Comparison of ENCODE assay signal across 23 cellular contexts in genomic region chr22:23818541-23818940, GRCh38. TPM values are rescaled to one million over a fixed set of nuclear protein-coding genes. Genes with fewer than 3 reads are reported as not detected.
"Had no signal": no experiment of that assay in that cellular context is flagged by ENCODE, and none has a peak within 500 bp of the region (broad histone marks: within the 10 kb centered on the region; RNA-seq: fewer than 3 reads in every experiment).

No MANE protein-coding gene starts in this region.

- H3K27ac ChIP-seq: esophagus muscularis mucosa, foreskin keratinocyte, left lung, lower lobe of right lung, thoracic aorta had no signal

- H3K4me1 Mint-ChIP-seq: endodermal cell had no signal

- DNase-seq: activated CD4-positive, alpha-beta T cell treated with anti-CD3 and anti-CD28 coated beads for 48 hours; activated CD8-positive, alpha-beta memory T cell treated with anti-CD3 and anti-CD28 coated beads, Interleukin-2, amount 50 U/mL, for 4 hours; activated effector memory CD4-positive, alpha-beta T cell treated with anti-CD3 and anti-CD28 coated beads, Interleukin-2, amount 50 U/mL, for 16 hours; activated naive CD4-positive, alpha-beta T cell treated with anti-CD3 and anti-CD28 coated beads for 36 hours; activated naive CD8-positive, alpha-beta T cell treated with anti-CD3 and anti-CD28 coated beads, Interleukin-2, amount 50 U/mL, for 24 hours; activated T-cell treated with anti-CD3 and anti-CD28 coated beads, Interleukin-2, amount 50 U/mL, for 1 hour; amygdala; caudate nucleus; endodermal cell; foreskin keratinocyte; heart left ventricle; hypothalamus; mesendoderm; SK-N-SH; stimulated activated CD4-positive, alpha-beta T cell treated with anti-CD3 and anti-CD28 coated beads, Interleukin-2, amount 100 ng/mL, for 48 hours had no signal

- H3K9me3 Mint-ChIP-seq: activated naive CD4-positive, alpha-beta T cell treated with anti-CD3 and anti-CD28 coated beads for 36 hours; activated naive CD8-positive, alpha-beta T cell treated with anti-CD3 and anti-CD28 coated beads, Interleukin-2, amount 50 U/mL, for 24 hours; activated T-helper 1 cell treated with anti-CD3 and anti-CD28 coated beads, Interleukin-12 subunit alpha, Interleukin-12 subunit beta, Interleukin-2, Interleukin-4 antibody, amounts not matched to agents 30 ng/mL and 10 ng/mL and 1 ng/mL, durations not matched to agents 14 hours and 24 hours and 36 hours; endodermal cell; natural killer cell treated with Interleukin-12 subunit alpha and Interleukin-12 subunit beta and Interleukin-15 and Interleukin-18, amount 100 ng/mL, for 72 hours; stimulated activated naive CD8-positive, alpha-beta T cell treated with anti-CD3 and anti-CD28 coated beads, Interleukin-15, Interleukin-2, amounts not matched to agents 100 ng/mL and 50 ng/mL, for 24 hours had no signal

- ATAC-seq: activated naive CD8-positive, alpha-beta T cell treated with anti-CD3 and anti-CD28 coated beads, Interleukin-2, amount 50 U/mL, for 24 hours; foreskin keratinocyte; heart left ventricle; left lung; lower lobe of right lung; natural killer cell treated with Interleukin-12 subunit alpha and Interleukin-12 subunit beta and Interleukin-15 and Interleukin-18, amount 100 ng/mL, for 72 hours; right cardiac atrium had no signal

- H3K27ac Mint-ChIP-seq: activated naive CD4-positive, alpha-beta T cell treated with anti-CD3 and anti-CD28 coated beads for 36 hours; activated naive CD8-positive, alpha-beta T cell treated with anti-CD3 and anti-CD28 coated beads, Interleukin-2, amount 50 U/mL, for 24 hours; activated T-helper 1 cell treated with anti-CD3 and anti-CD28 coated beads, Interleukin-12 subunit alpha, Interleukin-12 subunit beta, Interleukin-2, Interleukin-4 antibody, amounts not matched to agents 30 ng/mL and 10 ng/mL and 1 ng/mL, durations not matched to agents 14 hours and 24 hours and 36 hours; endodermal cell; natural killer cell treated with Interleukin-12 subunit alpha and Interleukin-12 subunit beta and Interleukin-15 and Interleukin-18, amount 100 ng/mL, for 72 hours; stimulated activated naive CD8-positive, alpha-beta T cell treated with anti-CD3 and anti-CD28 coated beads, Interleukin-15, Interleukin-2, amounts not matched to agents 100 ng/mL and 50 ng/mL, for 24 hours had no signal

- H3K27me3 Mint-ChIP-seq: activated naive CD8-positive, alpha-beta T cell treated with anti-CD3 and anti-CD28 coated beads, Interleukin-2, amount 50 U/mL, for 24 hours; natural killer cell treated with Interleukin-12 subunit alpha and Interleukin-12 subunit beta and Interleukin-15 and Interleukin-18, amount 100 ng/mL, for 72 hours; stimulated activated naive CD8-positive, alpha-beta T cell treated with anti-CD3 and anti-CD28 coated beads, Interleukin-15, Interleukin-2, amounts not matched to agents 100 ng/mL and 50 ng/mL, for 24 hours had no signal

- H3K4me3 Mint-ChIP-seq: activated naive CD4-positive, alpha-beta T cell treated with anti-CD3 and anti-CD28 coated beads for 36 hours; activated naive CD8-positive, alpha-beta T cell treated with anti-CD3 and anti-CD28 coated beads, Interleukin-2, amount 50 U/mL, for 24 hours; activated T-helper 1 cell treated with anti-CD3 and anti-CD28 coated beads, Interleukin-12 subunit alpha, Interleukin-12 subunit beta, Interleukin-2, Interleukin-4 antibody, amounts not matched to agents 30 ng/mL and 10 ng/mL and 1 ng/mL, durations not matched to agents 14 hours and 24 hours and 36 hours; endodermal cell; natural killer cell treated with Interleukin-12 subunit alpha and Interleukin-12 subunit beta and Interleukin-15 and Interleukin-18, amount 100 ng/mL, for 72 hours; stimulated activated naive CD8-positive, alpha-beta T cell treated with anti-CD3 and anti-CD28 coated beads, Interleukin-15, Interleukin-2, amounts not matched to agents 100 ng/mL and 50 ng/mL, for 24 hours had no signal

- H3K27me3 ChIP-seq: esophagus muscularis mucosa, foreskin keratinocyte, heart left ventricle, left lung had no signal

- H3K9ac ChIP-seq: SK-N-SH had no signal

- H3K4me3 ChIP-seq: esophagus muscularis mucosa, heart left ventricle, left lung, lower lobe of right lung, thoracic aorta had no signal

- H3K4me1 ChIP-seq: foreskin keratinocyte, left lung, lower lobe of right lung had no signal

- H3K4me2 ChIP-seq: SK-N-SH had no signal

- H3K9me3 ChIP-seq: esophagus muscularis mucosa, heart left ventricle, left lung, lower lobe of right lung, SK-N-SH, thoracic aorta had no signal

- H3K36me3 Mint-ChIP-seq: natural killer cell treated with Interleukin-12 subunit alpha and Interleukin-12 subunit beta and Interleukin-15 and Interleukin-18, amount 100 ng/mL, for 72 hours had no signal

RNA-seq across cellular contexts. Expression of gene DERL3, which starts 20.3 kb away (rescaled TPM):
- total RNA-seq: esophagus muscularis mucosa had no signal
